In genomic region chr2:113603467-113604084, GRCh38 we compare ENCODE assay signal across 8 cellular contexts. TPM values are rescaled to one million over a fixed set of nuclear protein-coding genes. Genes with fewer than 3 reads are reported as not detected.
DNase-seq lines count a peak whose midpoint lies in the region; ATAC-seq, FAIRE-seq and TF ChIP-seq lines count a peak whose summit lies in the region.
"Not testable (repeated sequence)": the region's sequence is repeated elsewhere in the genome, so short reads cannot be mapped to it uniquely, and the experiment has no call there.

No MANE protein-coding gene starts in this region.

- H3K9ac ChIP-seq in endodermal cell (ENCODE audit: extremely low read depth, low read length, poor library complexity, severe bottlenecking) (peak overlapping the region; percentile 55), HepG2 (ENCODE audit: insufficient read depth, low read depth, low read length) (peak overlapping the region; percentile 77)

- ATAC-seq in GM18520 (IDR thresholded peaks at IDR 0.05; ENCODE audit: unreplicated experiment) (peak; percentile 78), HG02870 (IDR thresholded peaks at IDR 0.05; ENCODE audit: unreplicated experiment) (peak; percentile 67), HepG2 (peak; percentile 96)
- peak; percentile 97 to 99 for ATAC-seq in activated T-cell treated with anti-CD3 and anti-CD28 coated beads, Interleukin-2, amount 50 U/mL, for 4 hours

- not testable (repeated sequence) for H3K36me3 Mint-ChIP-seq in activated T-cell treated with anti-CD3 and anti-CD28 coated beads, Interleukin-2, amount 50 U/mL, for 4 hours (ENCODE audit: insufficient read depth); endodermal cell (ENCODE audit: low read depth)

- intact Hi-C loops in OCI-LY7 (cut with micrococcal nuclease; ENCODE audit: unreplicated experiment), result loop anchor here (10.0 kb wide), 1 partner anchor 151 kb away; the partner anchor contains the start of gene SLC35F5
- intact Hi-C loops in HepG2 (cut with micrococcal nuclease; ENCODE audit: unreplicated experiment), result loop anchor here (5.0 to 10.0 kb wide), 2 partner anchors 101 to 374 kb away; no protein-coding TSS in a partner anchor
- intact Hi-C loops in vagina (cut with DNase I), result not testable (repeated sequence)

- DNase-seq in OCI-LY7 (ENCODE audit: low spot score) (peak; percentile 92), endodermal cell (peak; percentile 83), HepG2 (ENCODE audit: low spot score) (peak; percentile 91), smooth muscle cell of the brain vasculature (ENCODE audit: low read depth, low spot score) (peak; percentile 84), vagina (ENCODE audit: extremely low spot score in 2 of 2) (peak in 1 of 2 donors; percentile 90)
- DNase-seq in activated T-cell treated with anti-CD3 and anti-CD28 coated beads, Interleukin-2, amount 50 U/mL, for 4 hours, result peak; percentile 81

- not testable (repeated sequence) for BruUV-seq in OCI-LY7 (replicated peaks; lab: Mats Ljungman, UMichigan); HepG2 (replicated peaks; lab: Mats Ljungman, UMichigan)

- not testable (repeated sequence) for H4K20me1 ChIP-seq in OCI-LY7 (ENCODE audit: insufficient read depth, low read length); HepG2 (ENCODE audit: insufficient read depth, low read length)

- H3K4me3 ChIP-seq in OCI-LY7 (ENCODE audit: low read depth, low read length, poor library complexity, severe bottlenecking) (peak overlapping the region; percentile 72), endodermal cell (ENCODE audit: low read length) (peak overlapping the region; percentile 88), HepG2 (replicated peaks in 1 of 3; ENCODE audit: insufficient read depth in 1 of 3, low read depth in 2 of 3, low read length in 3 of 3) (peak overlapping the region; percentile 61 to 90 (median 70); a peak in 5 of 6 replicates), vagina (peak overlapping the region; percentile 60 to 73)

- not testable (repeated sequence) for H2AFZ ChIP-seq in OCI-LY7 (ENCODE audit: low read length); HepG2 (ENCODE audit: low read length)

- not testable (repeated sequence) for H3K9me2 ChIP-seq in OCI-LY7 (ENCODE audit: insufficient read depth, low read length)

- not testable (repeated sequence) for H3K36me3 ChIP-seq in OCI-LY7 (ENCODE audit: insufficient read depth, low read length); endodermal cell (ENCODE audit: control insufficient read depth, insufficient read depth, low read length); HepG2 (replicated peaks in 1 of 2; ENCODE audit: control insufficient read depth in 1 of 2, insufficient read depth in 2 of 2, low read length in 2 of 2); vagina

- H3K9me3 Mint-ChIP-seq in activated T-cell treated with anti-CD3 and anti-CD28 coated beads, Interleukin-2, amount 50 U/mL, for 4 hours, result not testable (repeated sequence)
- peaks cover 10% of the 10 kb centered on the region for H3K9me3 Mint-ChIP-seq in endodermal cell

- 0 out of 4 replicates have a peak, but pooled peaks of 1 of the 2 experiments have one; percentile 38 for TF ChIP-seq EP300 in HepG2 (IDR thresholded peaks at IDR 0.05; ENCODE audit: low read depth in 2 of 2, low read length in 2 of 2)
- TF ChIP-seq EP300 in HepG2 (CRISPR knock-in tag; IDR thresholded peaks at IDR 0.05; ENCODE audit: borderline replicate concordance), result not testable (repeated sequence)

- peak overlapping the region; percentile 97 for H3K27ac Mint-ChIP-seq in endodermal cell

- H3K4me2 ChIP-seq in OCI-LY7 (ENCODE audit: low read length) (peak overlapping the region; percentile 70), HepG2 (ENCODE audit: low read depth, low read length) (peak overlapping the region; percentile 95)

- TF ChIP-seq CTCF in OCI-LY7 (conservative IDR thresholded peaks at IDR 0.05; ENCODE audit: low read length); endodermal cell (conservative IDR thresholded peaks at IDR 0.05); HepG2 (CRISPR knock-in tag; IDR thresholded peaks at IDR 0.05); vagina (IDR thresholded peaks at IDR 0.05): not testable (repeated sequence)

- TF ChIP-seq POLR2A in HepG2 (IDR thresholded peaks at IDR 0.05; ENCODE audit: insufficient read depth in 1 of 2, low read depth in 2 of 2, low read length in 2 of 2) (peak; percentile 81 to 83), vagina (IDR thresholded peaks at IDR 0.05) (peak in 1 of 2 donors; percentile 54)

- H3K27me3 Mint-ChIP-seq in activated T-cell treated with anti-CD3 and anti-CD28 coated beads, Interleukin-2, amount 50 U/mL, for 4 hours (ENCODE audit: low read depth); endodermal cell (ENCODE audit: insufficient read depth): not testable (repeated sequence)

- in situ Hi-C loops in HepG2 (cut with HindIII; ENCODE audit: extremely low pct_ligation_motif_present, low pct_unique_long_range_greater_than_20kb), result not testable (repeated sequence)

- H3K4me3 Mint-ChIP-seq in activated T-cell treated with anti-CD3 and anti-CD28 coated beads, Interleukin-2, amount 50 U/mL, for 4 hours, result peak overlapping the region; percentile 88
- peak overlapping the region; percentile 84 for H3K4me3 Mint-ChIP-seq in endodermal cell

- 1 to 2% methylated on average over 28 to 84 of the region's 84 CpGs for WGBS in endodermal cell (ENCODE audit: insufficient coverage in 1 of 2, insufficient read length in 1 of 2), 2 experiments
- WGBS in HepG2 (ENCODE audit: low lambda C conversion rate), result 7% methylated on average over 18 of the region's 84 CpGs

- H3K27ac ChIP-seq in OCI-LY7 (ENCODE audit: low read depth, low read length, poor library complexity, severe bottlenecking), result peak overlapping the region; percentile 78
- peak overlapping the region; percentile 77 for H3K27ac ChIP-seq in endodermal cell (ENCODE audit: low read depth, low read length)
- peak overlapping the region; percentile 90 for H3K27ac ChIP-seq in HepG2 (ENCODE audit: extremely low read length, insufficient read depth, low read length)
- peak overlapping the region; percentile 93 for H3K27ac ChIP-seq in vagina

- H3K79me2 ChIP-seq in OCI-LY7 (ENCODE audit: insufficient read depth, low read depth, low read length); HepG2 (ENCODE audit: insufficient read depth, low read length): not testable (repeated sequence)

- not testable (repeated sequence) for TF ChIP-seq RAD21 in HepG2 (CRISPR knock-in tag; IDR thresholded peaks at IDR 0.05)

- H3K4me1 Mint-ChIP-seq in activated T-cell treated with anti-CD3 and anti-CD28 coated beads, Interleukin-2, amount 50 U/mL, for 4 hours (ENCODE audit: low read depth); endodermal cell: not testable (repeated sequence)

- not testable (repeated sequence) for FAIRE-seq in HepG2 (lab: Jason Lieb, UNC)

- not testable (repeated sequence) for H3K4me1 ChIP-seq in OCI-LY7 (ENCODE audit: insufficient read depth, low read length, poor library complexity, severe bottlenecking); endodermal cell (ENCODE audit: control insufficient read depth, insufficient read depth, low read length); HepG2 (ENCODE audit: insufficient read depth, low read length); vagina

- CTCF ChIA-PET in OCI-LY7 (lab: Charles Lee; ENCODE audit: unreplicated experiment), result not testable (repeated sequence)
- CTCF ChIA-PET in HepG2 (lab: Yijun Ruan, JAX; ENCODE audit: low intra/inter-chr PET ratio, low total read pairs), result interaction anchor here (0.9 to 2.0 kb wide), 5 partner anchors 16 to 376 kb away, joined by 3 to 13 read pairs (median 10); no protein-coding TSS in a partner anchor

- H3K9me3 ChIP-seq in OCI-LY7 (ENCODE audit: low read length); endodermal cell (ENCODE audit: control insufficient read depth, low read length); HepG2 (ENCODE audit: low read length); vagina: not testable (repeated sequence)

- POLR2A ChIA-PET in OCI-LY7 (lab: Charles Lee), result not testable (repeated sequence)
- POLR2A ChIA-PET in HepG2 (lab: Yijun Ruan, JAX), result interaction anchor here (1.4 to 2.0 kb wide), 3 partner anchors 20 to 948 kb away, joined by 4 to 5 read pairs (median 4); partner anchors contain the start of gene SLC35F5

- H3K27me3 ChIP-seq in endodermal cell (ENCODE audit: control insufficient read depth, insufficient read depth, low read length, poor library complexity, severe bottlenecking); HepG2 (ENCODE audit: control insufficient read depth in 1 of 2, insufficient read depth in 2 of 2, low read length in 2 of 2); vagina: not testable (repeated sequence)

RNA-seq across cellular contexts. Expression of gene RABL2A, which starts 23.5 kb away (rescaled TPM):
- 14.0 and 25.8 TPM in 2 replicates for total RNA-seq in OCI-LY7 (2014; rRNA removed; shearing (Covaris generic))
- total RNA-seq in OCI-LY7 (2022), result 25.2 and 26.3 TPM in 2 replicates
- 10 to 100 TPM; 10.6 to 14.9 (median 10.9) TPM for total RNA-seq in activated T-cell treated with anti-CD3 and anti-CD28 coated beads, Interleukin-2, amount 50 U/mL, for 4 hours
- 10 to 100 TPM; 29.0 to 33.5 TPM for total RNA-seq in endodermal cell
- polyA plus RNA-seq in endodermal cell (2013, experiment 1 of 2), result 24.6 TPM
- 25.8 TPM for polyA plus RNA-seq in endodermal cell (2013, experiment 2 of 2)
- 2.9 and 9.6 TPM in 2 replicates for total RNA-seq in HepG2 (2016; rRNA removed; fragmentation: Illumina TruSeq; extraction: Trizol)
- total RNA-seq in HepG2 (2016; cell fraction: cytosol; rRNA removed; fragmentation: Illumina TruSeq; extraction: Trizol; ENCODE audit: low read depth), result 4.3 TPM in 2 replicates
- total RNA-seq in HepG2 (2016; cell fraction: insoluble cytoplasmic fraction; rRNA removed; fragmentation: Illumina TruSeq; extraction: Trizol), result 2.4 and 8.8 TPM in 2 replicates
- total RNA-seq in HepG2 (2016; cell fraction: membrane; rRNA removed; fragmentation: Illumina TruSeq; extraction: Trizol), result 2.8 and 3.6 TPM in 2 replicates
- total RNA-seq in HepG2 (2016; cell fraction: nucleus; rRNA removed; fragmentation: Illumina TruSeq; extraction: Trizol), result 14.4 and 20.3 TPM in 2 replicates
- polyA plus RNA-seq in HepG2 (2011; rRNA removed), result 13.4 and 16.4 TPM in 2 replicates
- polyA plus RNA-seq in HepG2 (2011; cell fraction: cytosol; rRNA removed), result 4.3 and 6.5 TPM in 2 replicates
- 36.6 and 49.2 TPM in 2 replicates for polyA plus RNA-seq in HepG2 (2011; cell fraction: nucleus; rRNA removed)
- 8.6 and 9.0 TPM in 2 replicates for polyA plus RNA-seq in HepG2 (2012)
- polyA plus RNA-seq in HepG2 (2016; cell fraction: cytosol; fragmentation: Illumina TruSeq; extraction: Trizol; ENCODE audit: low read depth), result 1.6 and 2.2 TPM in 2 replicates
- 3.3 and 4.4 TPM in 2 replicates for polyA plus RNA-seq in HepG2 (2016; cell fraction: insoluble cytoplasmic fraction; fragmentation: Illumina TruSeq; extraction: Trizol; ENCODE audit: low read depth)
- polyA plus RNA-seq in HepG2 (2016; cell fraction: membrane; fragmentation: Illumina TruSeq; extraction: Trizol; ENCODE audit: low read depth), result 2.8 and 3.1 TPM in 2 replicates
- polyA plus RNA-seq in HepG2 (2016; cell fraction: nucleus; fragmentation: Illumina TruSeq; extraction: Trizol; ENCODE audit: insufficient read depth, low read depth), result 29.3 and 35.2 TPM in 2 replicates
- polyA minus RNA-seq in HepG2 (2011; rRNA and poly(A)+ RNA removed; ENCODE audit: low replicate concordance), result 17.8 and 18.9 TPM in 2 replicates
- polyA minus RNA-seq in HepG2 (2011; cell fraction: cytosol; rRNA and poly(A)+ RNA removed), result 2.5 and 3.9 TPM in 2 replicates
- 32.1 and 40.5 TPM in 2 replicates for polyA minus RNA-seq in HepG2 (2011; cell fraction: nucleus; rRNA and poly(A)+ RNA removed)
- 9.3 TPM for total RNA-seq in vagina
